8 cellular contexts compared by ENCODE assay signal in the genomic region with DNA sequence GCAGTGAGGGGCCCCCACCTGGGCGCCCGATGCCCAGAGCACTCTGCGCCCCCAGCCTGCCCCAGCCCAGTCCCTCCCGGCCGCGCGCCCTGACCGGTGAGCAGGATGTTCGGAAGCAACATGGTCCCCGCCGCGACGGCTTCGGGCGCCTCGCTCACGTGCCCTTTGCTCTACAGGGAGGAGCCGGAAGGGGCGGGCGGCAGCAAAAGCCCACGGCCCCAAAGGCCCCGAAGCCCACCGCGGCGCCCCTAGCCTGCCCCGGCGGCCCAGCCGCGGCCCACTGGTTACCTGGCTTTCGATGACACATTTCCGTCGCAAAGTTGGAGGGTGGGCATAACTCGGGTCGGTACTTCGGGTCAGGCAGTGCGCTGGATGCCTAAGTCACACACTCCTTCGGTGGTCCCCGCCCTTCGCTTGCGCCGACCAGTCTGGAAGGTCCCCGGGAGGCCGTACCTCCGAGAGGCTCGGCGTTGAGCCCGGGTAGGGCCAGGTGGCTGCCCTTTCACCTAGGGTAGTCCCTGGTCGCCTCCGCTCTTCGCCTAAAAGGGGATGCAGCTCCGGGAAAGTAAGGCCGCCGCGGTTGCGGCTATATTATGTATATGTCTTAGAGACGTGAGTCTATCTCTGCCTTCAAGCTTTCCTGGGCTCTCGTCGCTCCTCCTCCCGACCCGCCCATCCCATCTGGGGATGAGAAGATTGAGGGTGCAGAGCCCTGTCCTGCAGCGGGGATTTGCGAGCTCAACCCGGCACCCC. TPM values are rescaled to one million over a fixed set of nuclear protein-coding genes. Genes with fewer than 3 reads are reported as not detected.
DNase-seq lines count a peak whose midpoint lies in the region; ATAC-seq and TF ChIP-seq lines count a peak whose summit lies in the region.

A gene (minus strand): TSS at position 152 of the 753 bp plus-strand sequence. CDS start 30 bp downstream, at position 122.
A gene with protein sequence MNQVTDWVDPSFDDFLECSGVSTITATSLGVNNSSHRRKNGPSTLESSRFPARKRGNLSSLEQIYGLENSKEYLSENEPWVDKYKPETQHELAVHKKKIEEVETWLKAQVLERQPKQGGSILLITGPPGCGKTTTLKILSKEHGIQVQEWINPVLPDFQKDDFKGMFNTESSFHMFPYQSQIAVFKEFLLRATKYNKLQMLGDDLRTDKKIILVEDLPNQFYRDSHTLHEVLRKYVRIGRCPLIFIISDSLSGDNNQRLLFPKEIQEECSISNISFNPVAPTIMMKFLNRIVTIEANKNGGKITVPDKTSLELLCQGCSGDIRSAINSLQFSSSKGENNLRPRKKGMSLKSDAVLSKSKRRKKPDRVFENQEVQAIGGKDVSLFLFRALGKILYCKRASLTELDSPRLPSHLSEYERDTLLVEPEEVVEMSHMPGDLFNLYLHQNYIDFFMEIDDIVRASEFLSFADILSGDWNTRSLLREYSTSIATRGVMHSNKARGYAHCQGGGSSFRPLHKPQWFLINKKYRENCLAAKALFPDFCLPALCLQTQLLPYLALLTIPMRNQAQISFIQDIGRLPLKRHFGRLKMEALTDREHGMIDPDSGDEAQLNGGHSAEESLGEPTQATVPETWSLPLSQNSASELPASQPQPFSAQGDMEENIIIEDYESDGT (plus strand): TSS at position 450 of the 753 bp plus-strand sequence. CDS start 2,391 bp downstream, outside the sequence.
A gene with protein sequence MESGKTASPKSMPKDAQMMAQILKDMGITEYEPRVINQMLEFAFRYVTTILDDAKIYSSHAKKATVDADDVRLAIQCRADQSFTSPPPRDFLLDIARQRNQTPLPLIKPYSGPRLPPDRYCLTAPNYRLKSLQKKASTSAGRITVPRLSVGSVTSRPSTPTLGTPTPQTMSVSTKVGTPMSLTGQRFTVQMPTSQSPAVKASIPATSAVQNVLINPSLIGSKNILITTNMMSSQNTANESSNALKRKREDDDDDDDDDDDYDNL (minus strand): TSS at position 152 of the 753 bp plus-strand sequence. CDS start 3,783 bp downstream, outside the sequence.

- H3K4me2 ChIP-seq in osteoblast (ENCODE audit: insufficient read depth, low read length), result peak within 1 kb of the TSS; percentile 96

- peak; percentile 92 for ATAC-seq in HG02610 (IDR thresholded peaks at IDR 0.05; ENCODE audit: unreplicated experiment)
- ATAC-seq in thoracic aorta (ENCODE audit: insufficient number of reproducible peaks, low FRiP score, low read depth), result peak; percentile 93

- H3K27me3 Mint-ChIP-seq in activated naive CD8-positive, alpha-beta T cell, result no peaks in the 10 kb centered on the region
- H3K27me3 Mint-ChIP-seq in glutamatergic neuron (ENCODE audit: unreplicated experiment), result peaks cover 2% of the 10 kb centered on the region

- H3K4me3 Mint-ChIP-seq in activated naive CD8-positive, alpha-beta T cell, result peak within 1 kb of the TSS; percentile 97
- H3K4me3 Mint-ChIP-seq in glutamatergic neuron (ENCODE audit: unreplicated experiment), result peak within 1 kb of the TSS; percentile 97

- H3K4me1 Mint-ChIP-seq in activated naive CD8-positive, alpha-beta T cell (ENCODE audit: low read depth), result peaks cover 43% of the 10 kb centered on the region
- peaks cover 5% of the 10 kb centered on the region for H3K4me1 Mint-ChIP-seq in glutamatergic neuron (ENCODE audit: low read depth, unreplicated experiment)

- H3K27me3 ChIP-seq in osteoblast (ENCODE audit: insufficient read depth, low read length) (no peaks in the 10 kb centered on the region), thoracic aorta (replicated peaks; ENCODE audit: insufficient read depth) (no peaks in the 10 kb centered on the region)

- H3K27ac Mint-ChIP-seq in activated naive CD8-positive, alpha-beta T cell, result peak within 1 kb of the TSS; percentile 98
- peak within 1 kb of the TSS; percentile 96 for H3K27ac Mint-ChIP-seq in glutamatergic neuron (ENCODE audit: unreplicated experiment)

- peaks cover 31% of the 10 kb centered on the region for H3K36me3 ChIP-seq in osteoblast (ENCODE audit: insufficient read depth, low read length)
- H3K36me3 ChIP-seq in thoracic aorta, result no peaks in the 10 kb centered on the region

- H3K27ac ChIP-seq in osteoblast (ENCODE audit: low read depth, low read length) (peak within 1 kb of the TSS; percentile 98), thoracic aorta (peak within 1 kb of the TSS; percentile 87 to 98)

- no peaks in the 10 kb centered on the region for H3K9me3 Mint-ChIP-seq in activated naive CD8-positive, alpha-beta T cell (ENCODE audit: low read depth)
- peaks cover 5% of the 10 kb centered on the region for H3K9me3 Mint-ChIP-seq in glutamatergic neuron (ENCODE audit: unreplicated experiment)

- peaks cover 3% of the 10 kb centered on the region for H3K36me3 Mint-ChIP-seq in activated naive CD8-positive, alpha-beta T cell
- H3K36me3 Mint-ChIP-seq in glutamatergic neuron (ENCODE audit: unreplicated experiment), result peaks cover 3% of the 10 kb centered on the region

- H4K20me1 ChIP-seq in osteoblast (ENCODE audit: insufficient read depth, low read length), result peaks cover 15% of the 10 kb centered on the region

- peak within 1 kb of the TSS; percentile 99 for H2AFZ ChIP-seq in osteoblast (ENCODE audit: low read length)

- TF ChIP-seq CTCF in glutamatergic neuron (IDR thresholded peaks at IDR 0.05; ENCODE audit: partially characterized antibody, unreplicated experiment), result no peak
- no peak for TF ChIP-seq CTCF in osteoblast (IDR thresholded peaks at IDR 0.05; ENCODE audit: extremely low read depth, low read depth, low read length)
- TF ChIP-seq CTCF in thoracic aorta (IDR thresholded peaks at IDR 0.05), result no peak

- DNase-seq in NCI-H1092 treated with DMSO at 0.1 percent for 48 hours (lab: John Stamatoyannopoulos, UW) (peak; percentile 91), SKM-1 (lab: John Stamatoyannopoulos, UW; ENCODE audit: unreplicated experiment) (peak; percentile 84), glutamatergic neuron (peak; percentile 92), osteoblast (ENCODE audit: insufficient read length, low spot score, missing footprints) (peak; percentile 97), thoracic aorta (ENCODE audit: low spot score) (peak; percentile 68)

- H3K4me1 ChIP-seq in osteoblast (ENCODE audit: insufficient read depth, low read length), result peaks cover 21% of the 10 kb centered on the region
- H3K4me1 ChIP-seq in thoracic aorta (ENCODE audit: control insufficient read depth in 1 of 2, low read depth in 2 of 2), result peaks cover 19 to 24% of the 10 kb centered on the region in 2 donors

- H3K79me2 ChIP-seq in osteoblast (ENCODE audit: insufficient read depth, low read length), result peaks cover 76% of the 10 kb centered on the region

- no peaks in the 10 kb centered on the region for H3K9me3 ChIP-seq in osteoblast (ENCODE audit: low read depth, low read length)
- H3K9me3 ChIP-seq in thoracic aorta, result no peaks in the 10 kb centered on the region

- H3K4me3 ChIP-seq in GM08714 (ENCODE audit: low read length) (peak within 1 kb of the TSS; percentile 95), osteoblast (ENCODE audit: insufficient read depth, low read length) (peak within 1 kb of the TSS; percentile 95), thoracic aorta (peak within 1 kb of the TSS; percentile 94)

RNA-seq across cellular contexts. Expression of the first gene that starts in this region (rescaled TPM):
- 17.6 TPM for total RNA-seq in glutamatergic neuron (ENCODE audit: unreplicated experiment)
- total RNA-seq in osteoblast, result 13.6 and 19.9 TPM in 2 replicates
- total RNA-seq in thoracic aorta, result 10 to 100 TPM in 1 of 2 donors, 1 to 10 TPM in 1; 9.1 to 36.8 TPM

RNA-seq across cellular contexts. Expression of the second gene that starts in this region (rescaled TPM):
- total RNA-seq in glutamatergic neuron (ENCODE audit: unreplicated experiment) (37.5 TPM), osteoblast (26.8 and 30.6 TPM in 2 replicates), thoracic aorta (10 to 100 TPM; 19.4 to 23.9 TPM)

RNA-seq across cellular contexts. Expression of the third gene that starts in this region (rescaled TPM):
- total RNA-seq in glutamatergic neuron (ENCODE audit: unreplicated experiment) (79.0 TPM), osteoblast (84.7 and 85.2 TPM in 2 replicates), thoracic aorta (10 to 100 TPM in 1 of 2 donors, 1 to 10 TPM in 1; 7.9 to 40.8 TPM)

Comparison
In these comparisons a context has a peak if more than half of its experiments do, and no peak if none do; other contexts are left out.
1. Peak in every context shown above with its lines: DNase-seq, ATAC-seq, H3K4me3 ChIP-seq and H3K27ac ChIP-seq.